24 cellular contexts compared by ENCODE assay signal in the genomic region with DNA sequence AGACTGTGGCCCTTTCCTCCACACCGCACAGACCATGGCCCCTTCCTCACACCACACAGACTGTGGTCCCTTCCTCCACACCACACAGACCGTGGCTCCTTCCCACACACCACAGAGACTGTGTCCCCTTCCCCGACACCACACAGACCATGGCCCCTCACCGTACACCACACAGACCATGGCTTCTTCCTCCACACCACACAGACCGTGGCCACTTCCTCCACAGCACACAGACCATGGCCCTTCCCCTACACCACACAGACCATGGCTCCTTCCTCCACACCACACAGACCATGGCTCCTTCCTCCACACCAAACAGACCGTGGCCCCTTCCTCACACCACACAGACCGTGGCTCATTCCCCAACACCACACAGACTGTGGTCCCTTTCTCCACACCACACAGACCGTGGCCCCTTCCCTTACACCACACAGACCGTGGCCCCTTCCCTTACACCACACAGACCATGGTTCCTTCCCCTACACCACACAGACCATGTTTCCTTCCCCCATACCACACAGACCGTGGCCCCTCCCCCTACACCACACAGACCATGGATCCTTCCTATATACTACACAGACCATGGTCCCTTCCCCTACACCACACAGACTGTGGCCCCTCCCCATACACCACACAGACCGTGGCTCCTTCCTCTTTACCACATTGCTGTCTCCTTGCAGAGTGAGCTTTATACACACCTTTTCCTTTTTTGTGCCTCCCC.
DNase-seq lines count a peak whose midpoint lies in the region; ATAC-seq, FAIRE-seq and TF ChIP-seq lines count a peak whose summit lies in the region.
"Had no signal": no experiment of that assay in that cellular context is flagged by ENCODE, and none has a peak within 500 bp of the region (broad histone marks: within the 10 kb centered on the region; RNA-seq: fewer than 3 reads in every experiment).

No MANE protein-coding gene starts in this region.

- no peak overlapping the region for H3K9ac ChIP-seq in GM12878 (ENCODE audit: control insufficient read depth, insufficient read depth, low read length)

- intact Hi-C loops in GM12878 (cut with micrococcal nuclease; ENCODE audit: unreplicated experiment) (no loop called here), testis (cut with DNase I; ENCODE audit: low total_unique reads) (no loop called here)
- intact Hi-C loops in naive thymus-derived CD4-positive, alpha-beta T cell (cut with micrococcal nuclease) = no loop called here

- no peak overlapping the region for H3K27ac Mint-ChIP-seq in stimulated activated naive CD8-positive, alpha-beta T cell treated with anti-CD3 and anti-CD28 coated beads, Interleukin-15, amount 100 ng/mL, for 72 hours
- H3K27ac Mint-ChIP-seq in naive thymus-derived CD4-positive, alpha-beta T cell = peak overlapping the region in 1 of 9 donors; percentile 85
- H3K27ac Mint-ChIP-seq: activated naive CD8-positive, alpha-beta T cell; type B pancreatic cell had no signal

- H3K27ac ChIP-seq in GM12878 (ENCODE audit: control insufficient read depth, insufficient read depth) = no peak overlapping the region
- H3K27ac ChIP-seq in naive thymus-derived CD4-positive, alpha-beta T cell (ENCODE audit: low read depth, low read length) = no peak overlapping the region
- no peak overlapping the region for H3K27ac ChIP-seq in testis
- H3K27ac ChIP-seq: heart right ventricle, pancreas, PC-9, right lobe of liver, SJCRH30 had no signal

- WGBS in GM12878 (ENCODE audit: insufficient coverage, insufficient replicate concordance, low lambda C conversion rate, missing lambda C conversion rate) = 2% methylated on average over 10 of the region's 11 CpGs
- 88 to 90% methylated on average over 11 of the region's 11 CpGs for WGBS in testis, 2 donors

- H3K79me2 ChIP-seq in GM12878 (ENCODE audit: control insufficient read depth, insufficient read depth, low read length) = no peaks in the 10 kb centered on the region

- RAD21 ChIA-PET in GM12878 (lab: Charles Lee; ENCODE audit: unreplicated experiment) = interaction anchor here (1.2 kb wide), 1 partner anchor 11 kb away, joined by 3 read pairs; no protein-coding TSS in a partner anchor

- TF ChIP-seq CTCF in GM12878 (IDR thresholded peaks at IDR 0.05 in 2 of 3, conservative IDR thresholded peaks at IDR 0.05 in 1 of 3; ENCODE audit: control insufficient read depth in 2 of 3, extremely low read depth in 1 of 3, insufficient read depth in 1 of 3, low read depth in 3 of 3, low read length in 3 of 3) (no peak), testis (IDR thresholded peaks at IDR 0.05) (no peak)

- ATAC-seq in stimulated activated naive CD8-positive, alpha-beta T cell treated with anti-CD3 and anti-CD28 coated beads, Interleukin-15, amount 100 ng/mL, for 72 hours = peak; percentile 42
- no peak for ATAC-seq in stimulated activated naive CD8-positive, alpha-beta T cell treated with anti-CD3 and anti-CD28 coated beads, Interleukin-15, Interleukin-2, amounts not matched to agents 100 U/mL and 50 U/mL, for 24 hours
- no peak for ATAC-seq in GM12878
- peak; percentile 46 for ATAC-seq in naive thymus-derived CD4-positive, alpha-beta T cell
- ATAC-seq in GM21723 (IDR thresholded peaks at IDR 0.05; ENCODE audit: unreplicated experiment) = no peak
- ATAC-seq: heart right ventricle, pancreas had no signal

- H3K27me3 Mint-ChIP-seq in stimulated activated naive CD8-positive, alpha-beta T cell treated with anti-CD3 and anti-CD28 coated beads, Interleukin-15, amount 100 ng/mL, for 72 hours = no peaks in the 10 kb centered on the region
- peaks cover 0 to 20% (median 8%) of the 10 kb centered on the region in 5 donors for H3K27me3 Mint-ChIP-seq in naive thymus-derived CD4-positive, alpha-beta T cell

- no peak for FAIRE-seq in GM12878 (lab: Jason Lieb, UNC)
- FAIRE-seq: colon, endometrium, pancreas had no signal

- no peak for TF ChIP-seq RAD21 in GM12878 (IDR thresholded peaks at IDR 0.05; ENCODE audit: insufficient read depth, low read depth, low read length)

- H3K4me3 Mint-ChIP-seq in stimulated activated naive CD8-positive, alpha-beta T cell treated with anti-CD3 and anti-CD28 coated beads, Interleukin-15, amount 100 ng/mL, for 72 hours = no peak overlapping the region
- H3K4me3 Mint-ChIP-seq in naive thymus-derived CD4-positive, alpha-beta T cell = peak overlapping the region in 1 of 10 donors; percentile 44
- H3K4me3 Mint-ChIP-seq: activated naive CD8-positive, alpha-beta T cell; type B pancreatic cell had no signal

- CTCF ChIA-PET in GM12878 (lab: Yijun Ruan, JAX) = no interaction called here
- CTCF ChIA-PET in naive thymus-derived CD4-positive, alpha-beta T cell (lab: Charles Lee) = no interaction called here

- peaks cover 0 to 7% (median 3%) of the 10 kb centered on the region in 5 donors for H3K36me3 Mint-ChIP-seq in naive thymus-derived CD4-positive, alpha-beta T cell
- H3K36me3 Mint-ChIP-seq: activated naive CD8-positive, alpha-beta T cell; type B pancreatic cell had no signal

- peaks cover 11 to 16% of the 10 kb centered on the region in 2 donors for H3K9me3 Mint-ChIP-seq in stimulated activated naive CD8-positive, alpha-beta T cell treated with anti-CD3 and anti-CD28 coated beads, Interleukin-15, amount 100 ng/mL, for 72 hours
- peaks cover 0 to 14% (median 7%) of the 10 kb centered on the region in 11 donors for H3K9me3 Mint-ChIP-seq in naive thymus-derived CD4-positive, alpha-beta T cell

- DNase-seq in stimulated activated naive CD8-positive, alpha-beta T cell treated with anti-CD3 and anti-CD28 coated beads, Interleukin-15, amount 100 ng/mL, for 72 hours = no peak
- DNase-seq in stimulated activated naive CD8-positive, alpha-beta T cell treated with anti-CD3 and anti-CD28 coated beads, Interleukin-15, Interleukin-2, amounts not matched to agents 100 U/mL and 50 U/mL, for 24 hours = no peak
- DNase-seq in GM12878 (ENCODE audit: low read depth, low spot score) (no peak), RPMI8226 (no peak), testis (no peak)
- DNase-seq in naive thymus-derived CD4-positive, alpha-beta T cell = no peak
- no peak for DNase-seq in activated CD4-positive, alpha-beta T cell treated with anti-CD3 and anti-CD28 coated beads, Interleukin-2, amount 50 U/mL, for 4 hours
- DNase-seq: activated CD4-positive, CD25-positive, alpha-beta regulatory T cell; activated CD8-positive, alpha-beta memory T cell treated with anti-CD3 and anti-CD28 coated beads for 24 hours; DMS153; heart right ventricle; NCI-H1417 treated with DMSO at 0.1 percent for 48 hours; NCI-H69; PC-9; right lobe of liver; SJCRH30; stimulated activated naive CD4-positive, alpha-beta T cell treated with Interleukin-2 at 50 U/mL for 16 hours; T-helper 2 cell had no signal

- H3K36me3 ChIP-seq in GM12878 (ENCODE audit: control insufficient read depth in 2 of 2, insufficient read depth in 2 of 2, low read length in 1 of 2) (no peaks in the 10 kb centered on the region), testis (ENCODE audit: low read depth, missing control alignments) (no peaks in the 10 kb centered on the region)
- H3K36me3 ChIP-seq in naive thymus-derived CD4-positive, alpha-beta T cell (ENCODE audit: control insufficient read depth in 2 of 3, insufficient read depth in 3 of 3, low read length in 3 of 3) = no peaks in the 10 kb centered on the region
- H3K36me3 ChIP-seq: heart right ventricle, pancreas, right lobe of liver, SJCRH30 had no signal

- no peak overlapping the region for H3K4me2 ChIP-seq in GM12878 (ENCODE audit: control insufficient read depth, insufficient read depth)
- H3K4me2 ChIP-seq: PC-9 had no signal

- in situ Hi-C loops in GM12878 (cut with MboI) = no loop called here

- no peak overlapping the region for H3K4me3 ChIP-seq in GM12878
- H3K4me3 ChIP-seq in naive thymus-derived CD4-positive, alpha-beta T cell (ENCODE audit: low read length) = no peak overlapping the region
- no peak overlapping the region for H3K4me3 ChIP-seq in testis
- H3K4me3 ChIP-seq: heart right ventricle, pancreas, PC-9, right lobe of liver, SJCRH30 had no signal

- no peak for TF ChIP-seq EP300 in GM12878 (IDR thresholded peaks at IDR 0.05; ENCODE audit: borderline replicate concordance in 1 of 2, control insufficient read depth in 1 of 2, low read depth in 2 of 2, low read length in 2 of 2)

- H4K20me1 ChIP-seq in GM12878 (ENCODE audit: control insufficient read depth, insufficient read depth) = no peaks in the 10 kb centered on the region

- BruUV-seq in GM12878 (replicated peaks; lab: Mats Ljungman, UMichigan) = no TSS peak

- POLR2A ChIA-PET in GM12878 (lab: Charles Lee) = no interaction called here
- POLR2A ChIA-PET in naive thymus-derived CD4-positive, alpha-beta T cell (lab: Charles Lee) = no interaction called here

- no peaks in the 10 kb centered on the region for H3K27me3 ChIP-seq in GM12878 (replicated peaks in 1 of 2; ENCODE audit: control insufficient read depth in 2 of 2, insufficient read depth in 2 of 2, low read length in 1 of 2)
- no peaks in the 10 kb centered on the region for H3K27me3 ChIP-seq in naive thymus-derived CD4-positive, alpha-beta T cell (ENCODE audit: control insufficient read depth in 2 of 2, insufficient read depth in 2 of 2, low read length in 2 of 2)
- no peaks in the 10 kb centered on the region for H3K27me3 ChIP-seq in testis
- H3K27me3 ChIP-seq: pancreas, right lobe of liver, SJCRH30 had no signal

- SMC1A ChIA-PET in GM12878 (lab: Charles Lee; ENCODE audit: uncharacterized antibody, unreplicated experiment) = no interaction called here

- TF ChIP-seq POLR2A in GM12878 (IDR thresholded peaks at IDR 0.05; ENCODE audit: low read depth, low read length) (no peak), testis (IDR thresholded peaks at IDR 0.05) (no peak)

- H3K4me1 ChIP-seq in GM12878 (ENCODE audit: control insufficient read depth, insufficient read depth, low read length) (no peaks in the 10 kb centered on the region), testis (peaks cover 4% of the 10 kb centered on the region)
- no peaks in the 10 kb centered on the region for H3K4me1 ChIP-seq in naive thymus-derived CD4-positive, alpha-beta T cell (ENCODE audit: control insufficient read depth in 2 of 2, insufficient read depth in 2 of 2, low read length in 2 of 2)
- H3K4me1 ChIP-seq: right lobe of liver, SJCRH30 had no signal

- H3K9me3 ChIP-seq in GM12878 (replicated peaks; ENCODE audit: control insufficient read depth, insufficient read depth, low read length) = peaks cover 3% of the 10 kb centered on the region; the same call in 1 of the 3 replicates
- peaks cover 0 to 4% (median 0%) of the 10 kb centered on the region in 3 experiments for H3K9me3 ChIP-seq in naive thymus-derived CD4-positive, alpha-beta T cell (ENCODE audit: control insufficient read depth in 2 of 3, low read length in 3 of 3)
- H3K9me3 ChIP-seq in testis = no peaks in the 10 kb centered on the region
- H3K9me3 ChIP-seq: pancreas, right lobe of liver, SJCRH30 had no signal

- peaks cover 6% of the 10 kb centered on the region for H3K4me1 Mint-ChIP-seq in stimulated activated naive CD8-positive, alpha-beta T cell treated with anti-CD3 and anti-CD28 coated beads, Interleukin-15, amount 100 ng/mL, for 72 hours
- peaks cover 0 to 10% (median 3%) of the 10 kb centered on the region in 7 donors for H3K4me1 Mint-ChIP-seq in naive thymus-derived CD4-positive, alpha-beta T cell

- no peak overlapping the region for H2AFZ ChIP-seq in GM12878 (ENCODE audit: control insufficient read depth, low read depth, low read length)
- H2AFZ ChIP-seq: PC-9 had no signal

TF ChIP-seq in GM12878, 131 proteins besides CTCF, POLR2A, EP300 and RAD21 (continues in another document):
- no peak for TF ChIP-seq DPF2 (IDR thresholded peaks at IDR 0.05)

Comparison
In these comparisons a context has a peak if more than half of its experiments do, and no peak if none do; other contexts are left out.
1. ATAC-seq: peak in stimulated activated naive CD8-positive, alpha-beta T cell treated with anti-CD3 and anti-CD28 coated beads, Interleukin-15, amount 100 ng/mL, for 72 hours (single experiment) and naive thymus-derived CD4-positive, alpha-beta T cell (single experiment); none in stimulated activated naive CD8-positive, alpha-beta T cell treated with anti-CD3 and anti-CD28 coated beads, Interleukin-15, Interleukin-2, amounts not matched to agents 100 U/mL and 50 U/mL, for 24 hours (single experiment), GM12878 (single experiment) and GM21723 (single experiment).